8 cellular contexts compared by ENCODE assay signal in the genomic region with DNA sequence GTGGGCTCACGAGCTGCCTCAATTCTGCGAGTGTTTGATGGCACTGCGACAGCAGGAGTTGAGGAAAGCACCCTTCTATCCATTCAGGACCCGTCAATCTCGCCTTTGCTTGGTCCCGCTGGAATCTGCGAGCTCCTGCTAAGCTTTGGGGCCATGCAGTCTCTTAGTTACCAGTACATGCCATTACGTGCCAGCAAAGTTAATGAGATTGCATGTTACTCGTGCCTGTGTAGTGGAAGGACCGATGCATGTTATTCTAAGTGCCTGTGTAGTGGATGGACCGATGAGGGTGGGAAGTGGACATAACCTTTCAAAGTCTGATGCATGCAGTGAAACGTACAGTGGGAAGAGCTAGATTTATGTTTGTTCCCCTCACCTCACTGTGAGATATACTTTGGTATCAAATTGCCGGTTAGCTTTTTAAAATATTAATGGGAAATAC. TPM values are rescaled to one million over a fixed set of nuclear protein-coding genes. Genes with fewer than 3 reads are reported as not detected.
DNase-seq lines count a peak whose midpoint lies in the region; ATAC-seq and TF ChIP-seq lines count a peak whose summit lies in the region.

No MANE protein-coding gene starts in this region.

- no peak for ATAC-seq in CD4-positive, CD25-positive, alpha-beta regulatory T cell (ENCODE audit: low read depth in 2 of 2)
- ATAC-seq in HCT116 (peak; percentile 9), WTC11 (no peak)

- CTCF ChIA-PET in HCT116 (lab: Charles Lee) (no interaction called here), WTC11 (lab: Charles Lee) (interaction anchor here (1.9 kb wide), 1 partner anchor 17 kb away, joined by 5 read pairs; no protein-coding TSS in a partner anchor)

- peak overlapping the region; percentile 97 to 99 (median 99) for H3K27ac Mint-ChIP-seq in CD4-positive, CD25-positive, alpha-beta regulatory T cell
- H3K27ac Mint-ChIP-seq in WTC11: peak overlapping the region; percentile 99

- peaks cover 32% of the 10 kb centered on the region for H3K36me3 Mint-ChIP-seq in CD4-positive, CD25-positive, alpha-beta regulatory T cell
- H3K36me3 Mint-ChIP-seq in WTC11: peaks cover 54% of the 10 kb centered on the region

- H3K27ac ChIP-seq in CD4-positive, CD25-positive, alpha-beta regulatory T cell (ENCODE audit: insufficient read depth, low read length, poor library complexity, severe bottlenecking): peak overlapping the region; percentile 86
- H3K27ac ChIP-seq in HCT116 (ENCODE audit: low read depth, low read length) (peak overlapping the region; percentile 92), osteoblast (ENCODE audit: low read depth, low read length) (peak overlapping the region; percentile 93)

- peaks cover 17% of the 10 kb centered on the region for H3K4me1 ChIP-seq in CD4-positive, CD25-positive, alpha-beta regulatory T cell (ENCODE audit: control insufficient read depth, insufficient read depth, low read length, poor library complexity, severe bottlenecking)
- peaks cover 3 to 22% of the 10 kb centered on the region in 2 experiments; a peak in 3 of 4 replicates for H3K4me1 ChIP-seq in HCT116 (ENCODE audit: control insufficient read depth in 1 of 2, insufficient read depth in 2 of 2, low read length in 2 of 2)
- peaks cover 19% of the 10 kb centered on the region for H3K4me1 ChIP-seq in osteoblast (ENCODE audit: insufficient read depth, low read length)

- no peaks in the 10 kb centered on the region for H3K27me3 Mint-ChIP-seq in CD4-positive, CD25-positive, alpha-beta regulatory T cell
- no peaks in the 10 kb centered on the region; the same call in 1 of the 2 replicates for H3K27me3 Mint-ChIP-seq in WTC11 (ENCODE audit: low read depth)

- no peaks in the 10 kb centered on the region for H3K9me2 ChIP-seq in HCT116 (ENCODE audit: insufficient read depth)

- H3K9me3 Mint-ChIP-seq in CD4-positive, CD25-positive, alpha-beta regulatory T cell: peaks cover 0 to 1% (median 0%) of the 10 kb centered on the region in 7 donors
- no peaks in the 10 kb centered on the region for H3K9me3 Mint-ChIP-seq in WTC11

- H3K4me3 ChIP-seq in CD4-positive, CD25-positive, alpha-beta regulatory T cell (ENCODE audit: low read depth, low read length): peak overlapping the region; percentile 99
- peak overlapping the region; percentile 69 to 95 for H3K4me3 ChIP-seq in HCT116 (replicated peaks in 1 of 2; ENCODE audit: low read depth in 1 of 2, low read length in 2 of 2)
- peak overlapping the region; percentile 95 for H3K4me3 ChIP-seq in osteoblast (ENCODE audit: insufficient read depth, low read length)

- TF ChIP-seq RAD21 in HCT116 (IDR thresholded peaks at IDR 0.05; ENCODE audit: low read depth): no peak

- H4K20me1 ChIP-seq in HCT116 (ENCODE audit: insufficient read depth): peaks cover 28% of the 10 kb centered on the region; the same call in 1 of the 2 replicates
- peaks cover 40% of the 10 kb centered on the region for H4K20me1 ChIP-seq in osteoblast (ENCODE audit: insufficient read depth, low read length)

- H3K36me3 ChIP-seq in CD4-positive, CD25-positive, alpha-beta regulatory T cell (ENCODE audit: control insufficient read depth, insufficient read depth, low read length): peaks cover 39% of the 10 kb centered on the region
- H3K36me3 ChIP-seq in HCT116 (ENCODE audit: control insufficient read depth in 1 of 2, insufficient read depth in 2 of 2, low read length in 2 of 2): peaks cover 26 to 51% of the 10 kb centered on the region in 2 experiments
- peaks cover 50% of the 10 kb centered on the region for H3K36me3 ChIP-seq in osteoblast (ENCODE audit: insufficient read depth, low read length)

- TF ChIP-seq POLR2A in HCT116 (IDR thresholded peaks at IDR 0.05; ENCODE audit: borderline replicate concordance, extremely low read depth, insufficient read depth, insufficient read length): no peak

- no peaks in the 10 kb centered on the region for H3K27me3 ChIP-seq in CD4-positive, CD25-positive, alpha-beta regulatory T cell (ENCODE audit: control insufficient read depth, insufficient read depth, low read length)
- H3K27me3 ChIP-seq in HCT116 (ENCODE audit: insufficient read depth, low read length) (no peaks in the 10 kb centered on the region), osteoblast (ENCODE audit: insufficient read depth, low read length) (no peaks in the 10 kb centered on the region)

- H3K4me3 Mint-ChIP-seq in CD4-positive, CD25-positive, alpha-beta regulatory T cell: peak overlapping the region; percentile 90 to 98 (median 94)
- peak overlapping the region; percentile 99 for H3K4me3 Mint-ChIP-seq in WTC11

- no peak for TF ChIP-seq CTCF in HCT116 (IDR thresholded peaks at IDR 0.05 in 2 of 3, conservative IDR thresholded peaks at IDR 0.05 in 1 of 3; ENCODE audit: borderline replicate concordance in 1 of 3, insufficient read depth in 1 of 3, low read depth in 2 of 3, low read length in 2 of 3)
- no peak for TF ChIP-seq CTCF in WTC11 (IDR thresholded peaks at IDR 0.05)
- TF ChIP-seq CTCF in osteoblast (IDR thresholded peaks at IDR 0.05; ENCODE audit: extremely low read depth, low read depth, low read length): no peak

- intact Hi-C loops in HCT116 (cut with micrococcal nuclease): loop anchor here (1.0 kb wide), 1 partner anchor 84 kb away; no protein-coding TSS in a partner anchor

- peaks cover 46% of the 10 kb centered on the region for H3K79me2 ChIP-seq in HCT116 (ENCODE audit: insufficient read depth, low read length)
- peaks cover 38% of the 10 kb centered on the region for H3K79me2 ChIP-seq in osteoblast (ENCODE audit: insufficient read depth, low read length)

- DNase-seq in CD4-positive, CD25-positive, alpha-beta regulatory T cell: no peak
- DNase-seq in HCT116 (ENCODE audit: low read depth, low spot score): no peak
- DNase-seq in WTC11 (ENCODE audit: low spot score): no peak
- peak; percentile 17 for DNase-seq in fibroblast of the conjunctiva (ENCODE audit: low read depth)
- no peak for DNase-seq in osteoblast (ENCODE audit: insufficient read length, low spot score, missing footprints)
- no peak for DNase-seq in putamen (ENCODE audit: low spot score)
- DNase-seq in NCI-H2029 (lab: John Stamatoyannopoulos, UW): no peak
- DNase-seq in stimulated activated CD4-positive, alpha-beta T cell treated with anti-CD3 and anti-CD28 coated beads, Interleukin-4, amount 100 ng/mL, for 1 hour: no peak

- BruUV-seq in HCT116 (replicated peaks; lab: Mats Ljungman, UMichigan): no TSS peak

- peaks cover 11 to 49% (median 25%) of the 10 kb centered on the region in 4 donors for H3K4me1 Mint-ChIP-seq in CD4-positive, CD25-positive, alpha-beta regulatory T cell
- peaks cover 24% of the 10 kb centered on the region for H3K4me1 Mint-ChIP-seq in WTC11

- H3K9ac ChIP-seq in HCT116 (ENCODE audit: low read length): peak overlapping the region; percentile 100

- no peak overlapping the region for H2AFZ ChIP-seq in HCT116 (ENCODE audit: low read depth, low read length, poor library complexity, severe bottlenecking)
- H2AFZ ChIP-seq in osteoblast (ENCODE audit: low read length): peak overlapping the region; percentile 95

- POLR2A ChIA-PET in HCT116 (lab: Charles Lee): no interaction called here
- POLR2A ChIA-PET in WTC11 (lab: Charles Lee): no interaction called here

- RAD21 ChIA-PET in HCT116 (lab: Charles Lee; ENCODE audit: low non-redundant PET in 1 of 2, low total read pairs in 2 of 2, uncharacterized antibody in 2 of 2, unreplicated experiment in 2 of 2): no interaction called here

- H3K4me2 ChIP-seq in HCT116 (ENCODE audit: low read length) (peak overlapping the region; percentile 90), osteoblast (ENCODE audit: insufficient read depth, low read length) (peak overlapping the region; percentile 91)

- H3K9me3 ChIP-seq in CD4-positive, CD25-positive, alpha-beta regulatory T cell (ENCODE audit: control insufficient read depth in 2 of 2, low read length in 2 of 2): no peaks in the 10 kb centered on the region
- H3K9me3 ChIP-seq in HCT116 (ENCODE audit: control insufficient read depth in 1 of 2, insufficient read depth in 1 of 2, low read depth in 1 of 2, low read length in 2 of 2) (no peaks in the 10 kb centered on the region), osteoblast (ENCODE audit: low read depth, low read length) (no peaks in the 10 kb centered on the region)

TF ChIP-seq in HCT116, 20 proteins besides CTCF, POLR2A, EP300 and RAD21:
- TF ChIP-seq YY1 (IDR thresholded peaks at IDR 0.05; ENCODE audit: extremely low read depth, insufficient replicate concordance, low read depth, low read length): no peak
- no peak for TF ChIP-seq EZH2phosphoT487 (IDR thresholded peaks at IDR 0.05; ENCODE audit: borderline replicate concordance)
- peak; percentile 61; the same call in 1 of the 2 replicates for TF ChIP-seq ZFX (IDR thresholded peaks at IDR 0.05)

TF ChIP-seq in WTC11, 78 proteins besides CTCF, POLR2A, EP300 and RAD21 (continues in another document):
- TF ChIP-seq AR (CRISPR knock-in tag; IDR thresholded peaks at IDR 0.05) (no peak), MAX (CRISPR knock-in tag; IDR thresholded peaks at IDR 0.05) (no peak), TP53 (CRISPR knock-in tag; IDR thresholded peaks at IDR 0.05) (no peak)

RNA-seq across cellular contexts. Expression of gene RPS3A, which starts 0.6 kb away (rescaled TPM):
- total RNA-seq in CD4-positive, CD25-positive, alpha-beta regulatory T cell: 1,992 TPM
- 1,000 to 10,000 TPM; 2,295 to 5,128 (median 3,726) TPM for polyA plus RNA-seq in CD4-positive, CD25-positive, alpha-beta regulatory T cell
- total RNA-seq in HCT116 (2021; ENCODE audit: unreplicated experiment) (2,446 TPM), WTC11 (2021) (2,111 to 2,489 TPM (median 2,363 TPM) in 3 replicates), osteoblast (1,627 and 1,843 TPM in 2 replicates)
- 2,521 and 2,877 TPM in 2 replicates for polyA plus RNA-seq in HCT116 (2012)
